In the genomic region with DNA sequence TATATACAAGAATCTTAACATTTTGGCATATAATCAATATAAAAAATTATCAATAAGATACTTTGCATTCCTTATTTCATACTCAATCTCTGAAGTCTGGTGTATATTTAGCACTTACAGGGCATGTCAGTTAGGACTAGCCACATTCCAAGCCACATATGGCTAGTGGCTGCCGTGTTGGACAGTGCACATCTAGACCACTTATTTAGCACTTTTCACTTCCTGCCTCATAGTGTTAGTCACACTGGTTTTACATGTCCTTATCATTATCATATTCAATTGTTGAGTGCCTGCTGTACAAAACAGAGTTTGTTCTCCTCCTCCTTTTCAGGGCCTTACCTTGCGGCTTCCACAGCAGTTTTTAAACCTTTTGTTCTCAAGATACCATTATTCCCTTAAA, we compare ENCODE assay signal across 1 cellular context.
TF ChIP-seq lines count a peak whose summit lies in the region.

No MANE protein-coding gene starts in this region.

TF ChIP-seq in GM12878, 131 proteins besides CTCF, POLR2A, EP300 and RAD21:
- TF ChIP-seq, protein P1, sequence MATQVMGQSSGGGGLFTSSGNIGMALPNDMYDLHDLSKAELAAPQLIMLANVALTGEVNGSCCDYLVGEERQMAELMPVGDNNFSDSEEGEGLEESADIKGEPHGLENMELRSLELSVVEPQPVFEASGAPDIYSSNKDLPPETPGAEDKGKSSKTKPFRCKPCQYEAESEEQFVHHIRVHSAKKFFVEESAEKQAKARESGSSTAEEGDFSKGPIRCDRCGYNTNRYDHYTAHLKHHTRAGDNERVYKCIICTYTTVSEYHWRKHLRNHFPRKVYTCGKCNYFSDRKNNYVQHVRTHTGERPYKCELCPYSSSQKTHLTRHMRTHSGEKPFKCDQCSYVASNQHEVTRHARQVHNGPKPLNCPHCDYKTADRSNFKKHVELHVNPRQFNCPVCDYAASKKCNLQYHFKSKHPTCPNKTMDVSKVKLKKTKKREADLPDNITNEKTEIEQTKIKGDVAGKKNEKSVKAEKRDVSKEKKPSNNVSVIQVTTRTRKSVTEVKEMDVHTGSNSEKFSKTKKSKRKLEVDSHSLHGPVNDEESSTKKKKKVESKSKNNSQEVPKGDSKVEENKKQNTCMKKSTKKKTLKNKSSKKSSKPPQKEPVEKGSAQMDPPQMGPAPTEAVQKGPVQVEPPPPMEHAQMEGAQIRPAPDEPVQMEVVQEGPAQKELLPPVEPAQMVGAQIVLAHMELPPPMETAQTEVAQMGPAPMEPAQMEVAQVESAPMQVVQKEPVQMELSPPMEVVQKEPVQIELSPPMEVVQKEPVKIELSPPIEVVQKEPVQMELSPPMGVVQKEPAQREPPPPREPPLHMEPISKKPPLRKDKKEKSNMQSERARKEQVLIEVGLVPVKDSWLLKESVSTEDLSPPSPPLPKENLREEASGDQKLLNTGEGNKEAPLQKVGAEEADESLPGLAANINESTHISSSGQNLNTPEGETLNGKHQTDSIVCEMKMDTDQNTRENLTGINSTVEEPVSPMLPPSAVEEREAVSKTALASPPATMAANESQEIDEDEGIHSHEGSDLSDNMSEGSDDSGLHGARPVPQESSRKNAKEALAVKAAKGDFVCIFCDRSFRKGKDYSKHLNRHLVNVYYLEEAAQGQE (IDR thresholded peaks at IDR 0.05; ENCODE audit: low read depth, low read length), result peak; percentile 47; the same call in 1 of the 2 replicates
- TF ChIP-seq POLR2AphosphoS2 (IDR thresholded peaks at IDR 0.05; ENCODE audit: low read depth, low read length), result no peak
- TF ChIP-seq BRCA1 (IDR thresholded peaks at IDR 0.05; ENCODE audit: low read depth, low read length), result no peak
- peak; percentile 40; the same call in 1 of the 2 replicates for TF ChIP-seq MTA2 (IDR thresholded peaks at IDR 0.05; ENCODE audit: low read depth)
- no peak for TF ChIP-seq NFXL1 (IDR thresholded peaks at IDR 0.05; ENCODE audit: borderline replicate concordance)
- TF ChIP-seq KDM1A (IDR thresholded peaks at IDR 0.05; ENCODE audit: borderline replicate concordance), result no peak
- TF ChIP-seq SPI1 (IDR thresholded peaks at IDR 0.05; ENCODE audit: borderline replicate concordance, insufficient read depth, low read depth, low read length), result peak; percentile 54; the same call in 1 of the 2 replicates
- TF ChIP-seq NRF1 (conservative IDR thresholded peaks at IDR 0.05; ENCODE audit: low read depth, low read length), result no peak
- TF ChIP-seq WRNIP1 (IDR thresholded peaks at IDR 0.05; ENCODE audit: borderline replicate concordance, low read depth, low read length), result no peak
- no peak for TF ChIP-seq POLR2AphosphoS5 (IDR thresholded peaks at IDR 0.05; ENCODE audit: low read length)
- TF ChIP-seq, protein P2, sequence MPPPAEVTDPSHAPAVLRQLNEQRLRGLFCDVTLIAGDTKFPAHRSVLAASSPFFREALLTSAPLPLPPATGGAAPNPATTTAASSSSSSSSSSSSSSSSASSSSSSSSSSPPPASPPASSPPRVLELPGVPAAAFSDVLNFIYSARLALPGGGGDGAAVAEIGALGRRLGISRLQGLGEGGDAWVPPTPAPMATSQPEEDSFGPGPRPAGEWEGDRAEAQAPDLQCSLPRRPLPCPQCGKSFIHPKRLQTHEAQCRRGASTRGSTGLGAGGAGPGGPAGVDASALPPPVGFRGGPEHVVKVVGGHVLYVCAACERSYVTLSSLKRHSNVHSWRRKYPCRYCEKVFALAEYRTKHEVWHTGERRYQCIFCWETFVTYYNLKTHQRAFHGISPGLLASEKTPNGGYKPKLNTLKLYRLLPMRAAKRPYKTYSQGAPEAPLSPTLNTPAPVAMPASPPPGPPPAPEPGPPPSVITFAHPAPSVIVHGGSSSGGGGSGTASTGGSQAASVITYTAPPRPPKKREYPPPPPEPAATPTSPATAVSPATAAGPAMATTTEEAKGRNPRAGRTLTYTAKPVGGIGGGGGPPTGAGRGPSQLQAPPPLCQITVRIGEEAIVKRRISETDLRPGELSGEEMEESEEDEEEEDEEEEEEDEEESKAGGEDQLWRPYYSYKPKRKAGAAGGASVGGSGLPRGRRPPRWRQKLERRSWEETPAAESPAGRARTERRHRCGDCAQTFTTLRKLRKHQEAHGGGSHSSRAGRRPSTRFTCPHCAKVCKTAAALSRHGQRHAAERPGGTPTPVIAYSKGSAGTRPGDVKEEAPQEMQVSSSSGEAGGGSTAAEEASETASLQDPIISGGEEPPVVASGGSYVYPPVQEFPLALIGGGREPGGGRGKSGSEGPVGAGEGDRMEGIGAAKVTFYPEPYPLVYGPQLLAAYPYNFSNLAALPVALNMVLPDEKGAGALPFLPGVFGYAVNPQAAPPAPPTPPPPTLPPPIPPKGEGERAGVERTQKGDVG (CRISPR knock-in tag; IDR thresholded peaks at IDR 0.05), result no peak
- TF ChIP-seq, protein P3, sequence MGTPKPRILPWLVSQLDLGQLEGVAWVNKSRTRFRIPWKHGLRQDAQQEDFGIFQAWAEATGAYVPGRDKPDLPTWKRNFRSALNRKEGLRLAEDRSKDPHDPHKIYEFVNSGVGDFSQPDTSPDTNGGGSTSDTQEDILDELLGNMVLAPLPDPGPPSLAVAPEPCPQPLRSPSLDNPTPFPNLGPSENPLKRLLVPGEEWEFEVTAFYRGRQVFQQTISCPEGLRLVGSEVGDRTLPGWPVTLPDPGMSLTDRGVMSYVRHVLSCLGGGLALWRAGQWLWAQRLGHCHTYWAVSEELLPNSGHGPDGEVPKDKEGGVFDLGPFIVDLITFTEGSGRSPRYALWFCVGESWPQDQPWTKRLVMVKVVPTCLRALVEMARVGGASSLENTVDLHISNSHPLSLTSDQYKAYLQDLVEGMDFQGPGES (IDR thresholded peaks at IDR 0.05), result no peak
- TF ChIP-seq, protein P4, sequence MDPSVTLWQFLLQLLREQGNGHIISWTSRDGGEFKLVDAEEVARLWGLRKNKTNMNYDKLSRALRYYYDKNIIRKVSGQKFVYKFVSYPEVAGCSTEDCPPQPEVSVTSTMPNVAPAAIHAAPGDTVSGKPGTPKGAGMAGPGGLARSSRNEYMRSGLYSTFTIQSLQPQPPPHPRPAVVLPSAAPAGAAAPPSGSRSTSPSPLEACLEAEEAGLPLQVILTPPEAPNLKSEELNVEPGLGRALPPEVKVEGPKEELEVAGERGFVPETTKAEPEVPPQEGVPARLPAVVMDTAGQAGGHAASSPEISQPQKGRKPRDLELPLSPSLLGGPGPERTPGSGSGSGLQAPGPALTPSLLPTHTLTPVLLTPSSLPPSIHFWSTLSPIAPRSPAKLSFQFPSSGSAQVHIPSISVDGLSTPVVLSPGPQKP (IDR thresholded peaks at IDR 0.05; ENCODE audit: low read depth, low read length), result no peak
- peak; percentile 18; the same call in 1 of the 2 replicates for TF ChIP-seq BMI1 (IDR thresholded peaks at IDR 0.05; ENCODE audit: borderline replicate concordance)
- TF ChIP-seq PAX5 (IDR thresholded peaks at IDR 0.05; ENCODE audit: borderline replicate concordance, low read depth, low read length), result no peak
- peak in 1 of 2 experiments; percentile 14; a peak in 1 of 4 replicates for TF ChIP-seq IKZF2 (IDR thresholded peaks at IDR 0.05)
- no peak for TF ChIP-seq TCF7 (IDR thresholded peaks at IDR 0.05; ENCODE audit: borderline replicate concordance)
- no peak for TF ChIP-seq NR2F1 (conservative IDR thresholded peaks at IDR 0.05)
- no peak for TF ChIP-seq ZNF274 (IDR thresholded peaks at IDR 0.05; ENCODE audit: insufficient read depth, insufficient read length)
- TF ChIP-seq, protein P5, sequence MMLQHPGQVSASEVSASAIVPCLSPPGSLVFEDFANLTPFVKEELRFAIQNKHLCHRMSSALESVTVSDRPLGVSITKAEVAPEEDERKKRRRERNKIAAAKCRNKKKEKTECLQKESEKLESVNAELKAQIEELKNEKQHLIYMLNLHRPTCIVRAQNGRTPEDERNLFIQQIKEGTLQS (IDR thresholded peaks at IDR 0.05; ENCODE audit: borderline replicate concordance, extremely low read depth, low read depth, low read length), result no peak
- TF ChIP-seq STAT1 (conservative IDR thresholded peaks at IDR 0.05), result no peak
- TF ChIP-seq, protein P6, sequence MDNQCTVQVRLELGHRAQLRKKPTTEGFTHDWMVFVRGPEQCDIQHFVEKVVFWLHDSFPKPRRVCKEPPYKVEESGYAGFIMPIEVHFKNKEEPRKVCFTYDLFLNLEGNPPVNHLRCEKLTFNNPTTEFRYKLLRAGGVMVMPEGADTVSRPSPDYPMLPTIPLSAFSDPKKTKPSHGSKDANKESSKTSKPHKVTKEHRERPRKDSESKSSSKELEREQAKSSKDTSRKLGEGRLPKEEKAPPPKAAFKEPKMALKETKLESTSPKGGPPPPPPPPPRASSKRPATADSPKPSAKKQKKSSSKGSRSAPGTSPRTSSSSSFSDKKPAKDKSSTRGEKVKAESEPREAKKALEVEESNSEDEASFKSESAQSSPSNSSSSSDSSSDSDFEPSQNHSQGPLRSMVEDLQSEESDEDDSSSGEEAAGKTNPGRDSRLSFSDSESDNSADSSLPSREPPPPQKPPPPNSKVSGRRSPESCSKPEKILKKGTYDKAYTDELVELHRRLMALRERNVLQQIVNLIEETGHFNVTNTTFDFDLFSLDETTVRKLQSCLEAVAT (IDR thresholded peaks at IDR 0.05), result 0 out of 2 replicates have a peak, but pooled peaks have one; percentile 18
- no peak for TF ChIP-seq MYB (IDR thresholded peaks at IDR 0.05; ENCODE audit: borderline replicate concordance, low read depth, low read length)
- no peak for TF ChIP-seq NFIC (IDR thresholded peaks at IDR 0.05; ENCODE audit: low read depth, low read length)
- TF ChIP-seq HDGF (IDR thresholded peaks at IDR 0.05), result no peak
- TF ChIP-seq HDAC2 (IDR thresholded peaks at IDR 0.05), result no peak
- TF ChIP-seq ETV6 (conservative IDR thresholded peaks at IDR 0.05 in 1 of 2, IDR thresholded peaks at IDR 0.05 in 1 of 2; ENCODE audit: borderline replicate concordance in 1 of 2, low read depth in 1 of 2), result no peak
